ENCODE assay signal across 12 cellular contexts in genomic region chr22:38081941-38082828, GRCh38. TPM values are rescaled to one million over a fixed set of nuclear protein-coding genes. Genes with fewer than 3 reads are reported as not detected.
DNase-seq lines count a peak whose midpoint lies in the region; ATAC-seq and TF ChIP-seq lines count a peak whose summit lies in the region.
"Had no signal": no experiment of that assay in that cellular context is flagged by ENCODE, and none has a peak within 500 bp of the region (broad histone marks: within the 10 kb centered on the region; RNA-seq: fewer than 3 reads in every experiment).

No MANE protein-coding gene starts in this region.

- H3K27ac ChIP-seq in A673 (ENCODE audit: low read depth, low read length, poor library complexity, severe bottlenecking) = no peak overlapping the region
- no peak overlapping the region for H3K27ac ChIP-seq in GM23338 (ENCODE audit: low read depth)
- no peak overlapping the region for H3K27ac ChIP-seq in esophagus (ENCODE audit: low read depth in 2 of 2, low read length in 1 of 2)
- no peak overlapping the region for H3K27ac ChIP-seq in trophoblast cell (ENCODE audit: low read depth, low read length)
- no peak overlapping the region for H3K27ac ChIP-seq in WERI-Rb-1

- H2BK12ac ChIP-seq in trophoblast cell (ENCODE audit: low read length) = no peak overlapping the region

- H3K36me3 Mint-ChIP-seq in GM23338 (ENCODE audit: low read depth) = no peaks in the 10 kb centered on the region; the same call in 2 of the 3 replicates

- no peaks in the 10 kb centered on the region for H3K9me2 ChIP-seq in GM23338 (ENCODE audit: insufficient read depth)

- H3K9me3 ChIP-seq in A673 (ENCODE audit: low read depth, low read length, poor library complexity, severe bottlenecking) (no peaks in the 10 kb centered on the region), esophagus (ENCODE audit: control insufficient read depth in 2 of 2, insufficient read depth in 1 of 2, low read depth in 1 of 2, low read length in 1 of 2) (peaks cover 0 to 2% of the 10 kb centered on the region in 2 donors), trophoblast cell (ENCODE audit: insufficient read depth, low read depth, low read length) (peaks cover 1% of the 10 kb centered on the region), WERI-Rb-1 (ENCODE audit: severe bottlenecking) (no peaks in the 10 kb centered on the region)

- H3K27me3 Mint-ChIP-seq in GM23338 (ENCODE audit: insufficient read depth, low read depth, poor library complexity) = peaks cover 32% of the 10 kb centered on the region

- H2AFZ ChIP-seq in GM23338 (no peak overlapping the region; the same call in 1 of the 2 replicates), trophoblast cell (ENCODE audit: insufficient read depth, low read length, poor library complexity) (no peak overlapping the region)

- BruUV-seq in A673 (replicated peaks; lab: Mats Ljungman, UMichigan) = no TSS peak

- POLR2A ChIA-PET in A673 (lab: Charles Lee; ENCODE audit: low non-redundant PET) = no interaction called here

- H3F3A ChIP-seq in GM23338 (replicated peaks; ENCODE audit: low read depth) = no peaks in the 10 kb centered on the region

- no peak overlapping the region for H3K14ac ChIP-seq in trophoblast cell (ENCODE audit: low read length)

- intact Hi-C loops in A673 (cut with micrococcal nuclease; ENCODE audit: unreplicated experiment) = no loop called here

- H4K20me1 ChIP-seq in GM23338 (replicated peaks; ENCODE audit: insufficient read depth) = no peaks in the 10 kb centered on the region; the same call in 1 of the 2 replicates

- 16 to 17% methylated on average over 50 to 52 of the region's 52 CpGs for WGBS in esophagus, 2 donors
- WGBS in trophoblast cell (ENCODE audit: extremely low coverage, insufficient coverage, insufficient read length) = no CpG with 5 or more reads among the region's 52 CpGs

- peaks cover 6% of the 10 kb centered on the region; the same call in 2 of the 3 replicates for H3K4me1 Mint-ChIP-seq in GM23338

- H4K91ac ChIP-seq in trophoblast cell (ENCODE audit: low read depth, low read length) = peak overlapping the region; percentile 18

- H3K23ac ChIP-seq in trophoblast cell (ENCODE audit: low read length) = no peak overlapping the region

- H2AK5ac ChIP-seq in trophoblast cell (ENCODE audit: low read length) = peak overlapping the region; percentile 63

- H3K79me2 ChIP-seq in GM23338 (replicated peaks; ENCODE audit: insufficient read depth) (no peaks in the 10 kb centered on the region), trophoblast cell (ENCODE audit: control insufficient read depth, insufficient read depth, low read length, poor library complexity) (no peaks in the 10 kb centered on the region)

- CTCF ChIA-PET in A673 (lab: Charles Lee) = no interaction called here

- H3K27ac Mint-ChIP-seq in GM23338 = no peak overlapping the region
- H3K27ac Mint-ChIP-seq: CD8-positive, alpha-beta memory T cell had no signal

- H3K4me3 ChIP-seq in A673 (ENCODE audit: low read depth, low read length, poor library complexity, severe bottlenecking) = peak overlapping the region; percentile 36
- H3K4me3 ChIP-seq in GM23338 = peak overlapping the region; percentile 51
- H3K4me3 ChIP-seq in esophagus (ENCODE audit: low read depth in 1 of 2, low read length in 2 of 2) = peak overlapping the region; percentile 30 to 45
- no peak overlapping the region for H3K4me3 ChIP-seq in trophoblast cell (ENCODE audit: low read depth, low read length)
- H3K4me3 ChIP-seq in WERI-Rb-1 (ENCODE audit: low read depth, low read length) = no peak overlapping the region

- H4K12ac ChIP-seq in trophoblast cell (ENCODE audit: low read depth, low read length) = no peak overlapping the region

- H3K9ac ChIP-seq in trophoblast cell (ENCODE audit: low read length) = no peak overlapping the region

- H3K27me3 ChIP-seq in A673 (replicated peaks; ENCODE audit: insufficient read depth, low read depth, low read length, poor library complexity) (peaks cover 18% of the 10 kb centered on the region), GM23338 (ENCODE audit: insufficient read depth) (peaks cover 38% of the 10 kb centered on the region), esophagus (ENCODE audit: control insufficient read depth in 1 of 2, insufficient read depth in 2 of 2, low read length in 2 of 2) (peaks cover 0 to 4% of the 10 kb centered on the region in 2 donors), trophoblast cell (ENCODE audit: insufficient read depth, low read length) (peaks cover 11% of the 10 kb centered on the region), WERI-Rb-1 (ENCODE audit: insufficient read depth, low read depth, severe bottlenecking) (no peaks in the 10 kb centered on the region)

- no peak overlapping the region for H3K18ac ChIP-seq in trophoblast cell (ENCODE audit: low read length)

- H2BK120ac ChIP-seq in trophoblast cell (ENCODE audit: insufficient read depth, low read length, poor library complexity) = no peak overlapping the region

- no peak overlapping the region for H3K4ac ChIP-seq in trophoblast cell (ENCODE audit: low read depth, low read length)

- H3K9me3 Mint-ChIP-seq in GM23338 = no peaks in the 10 kb centered on the region
- H3K9me3 Mint-ChIP-seq: CD8-positive, alpha-beta memory T cell had no signal

- H2BK5ac ChIP-seq in trophoblast cell (ENCODE audit: low read depth, low read length, poor library complexity) = no peak overlapping the region

- H3K4me1 ChIP-seq in A673 (ENCODE audit: insufficient read depth, low read length, poor library complexity, severe bottlenecking) (peaks cover 12% of the 10 kb centered on the region), GM23338 (ENCODE audit: insufficient read depth) (peaks cover 25% of the 10 kb centered on the region; the same call in 1 of the 2 replicates), esophagus (ENCODE audit: control insufficient read depth in 2 of 2, insufficient read depth in 2 of 2, low read length in 1 of 2) (peaks cover 12 to 17% of the 10 kb centered on the region in 2 donors), trophoblast cell (ENCODE audit: control insufficient read depth in 1 of 2, insufficient read depth in 2 of 2, low read length in 2 of 2) (peaks cover 14 to 21% of the 10 kb centered on the region in 2 experiments)

- TF ChIP-seq CTCF in A673 (conservative IDR thresholded peaks at IDR 0.05; ENCODE audit: low read depth, low read length) (no peak), GM23338 (conservative IDR thresholded peaks at IDR 0.05; ENCODE audit: low read depth in 2 of 2) (0 out of 4 replicates have a peak, but pooled peaks of 1 of the 2 experiments have one; percentile 0), WERI-Rb-1 (IDR thresholded peaks at IDR 0.05; ENCODE audit: low read depth, low read length) (no peak)

- H4K8ac ChIP-seq in trophoblast cell (ENCODE audit: low read depth, low read length) = no peak overlapping the region

- DNase-seq in A673 (ENCODE audit: low spot score) (no peak), GM23338 (ENCODE audit: low spot score) (peak; percentile 58), trophoblast cell (peak in 1 of 2 donors; percentile 23), globus pallidus (ENCODE audit: low spot score) (no peak), cortex of kidney (lab: John Stamatoyannopoulos, UW) (no peak), WERI-Rb-1 (no peak), GM19238 (ENCODE audit: insufficient read length, low spot score) (no peak)
- DNase-seq: CD8-positive, alpha-beta memory T cell; KBM-7; NCI-H2171 treated with DMSO at 0.1 percent for 48 hours had no signal

- peak overlapping the region; percentile 78 for H3K4me2 ChIP-seq in GM23338
- peak overlapping the region; percentile 70 for H3K4me2 ChIP-seq in trophoblast cell (ENCODE audit: low read length)

- ATAC-seq in GM23338 = peak; percentile 3; the same call in 2 of the 3 replicates

- H3K36me3 ChIP-seq in A673 (ENCODE audit: insufficient read depth, low read length, poor library complexity, severe bottlenecking) (no peaks in the 10 kb centered on the region), GM23338 (ENCODE audit: insufficient read depth) (no peaks in the 10 kb centered on the region), esophagus (ENCODE audit: control insufficient read depth in 2 of 2, insufficient read depth in 2 of 2, low read length in 1 of 2) (peaks cover 0 to 3% of the 10 kb centered on the region in 2 donors), trophoblast cell (ENCODE audit: control insufficient read depth in 1 of 2, insufficient read depth in 2 of 2, low read length in 2 of 2) (no peaks in the 10 kb centered on the region), WERI-Rb-1 (no peaks in the 10 kb centered on the region)

- H3K4me3 Mint-ChIP-seq in GM23338 = no peak overlapping the region

- H3K79me1 ChIP-seq in trophoblast cell (ENCODE audit: low read length) = no peaks in the 10 kb centered on the region

TF ChIP-seq in GM23338, 12 proteins besides CTCF, POLR2A, EP300 and RAD21 (continues in another document):
- no peak for TF ChIP-seq NANOG (IDR thresholded peaks at IDR 0.05; ENCODE audit: borderline replicate concordance)

RNA-seq across cellular contexts. Expression of gene SLC16A8, which starts 1.8 kb away (rescaled TPM):
- total RNA-seq in A673 (2021) = not detected in 2 replicates
- 0.66 and 1.0 TPM in 2 replicates for total RNA-seq in GM23338 (2014; rRNA removed; shearing (Covaris generic))
- polyA plus RNA-seq in GM23338 (2016; fragmentation: Nextera tagmentation; extraction: Ambion mirVana) (0.52 and 0.56 TPM in 2 replicates), esophagus (under 1 TPM; 0.25 to 0.41 TPM)
- polyA plus RNA-seq in trophoblast cell (2013) = 0.22 TPM in 1 of 2 replicates, not detected in the other
- total RNA-seq: liver had no signal
- polyA plus RNA-seq: CD8-positive, alpha-beta memory T cell had no signal

RNA-seq across cellular contexts. Expression of gene PICK1, which starts 25.0 kb away (rescaled TPM):
- 24.8 and 26.6 TPM in 2 replicates for total RNA-seq in A673 (2021)
- 28.3 and 36.2 TPM in 2 replicates for total RNA-seq in GM23338 (2014; rRNA removed; shearing (Covaris generic))
- polyA plus RNA-seq in GM23338 (2016; fragmentation: Nextera tagmentation; extraction: Ambion mirVana) = 14.0 and 15.9 TPM in 2 replicates
- polyA plus RNA-seq in esophagus = 10 to 100 TPM; 25.3 to 25.6 TPM
- 13.7 TPM in 2 replicates for polyA plus RNA-seq in trophoblast cell (2013)

RNA-seq across cellular contexts. Expression of gene BAIAP2L2, which starts 28.3 kb away (rescaled TPM):
- total RNA-seq in A673 (2021) = 1.6 and 2.5 TPM in 2 replicates
- total RNA-seq in GM23338 (2014; rRNA removed; shearing (Covaris generic)) = 3.9 and 5.6 TPM in 2 replicates
- 5.6 and 7.6 TPM in 2 replicates for polyA plus RNA-seq in GM23338 (2016; fragmentation: Nextera tagmentation; extraction: Ambion mirVana)
- 10 to 100 TPM in 1 of 2 donors, 1 to 10 TPM in 1; 2.6 to 34.5 TPM for polyA plus RNA-seq in esophagus
- 0.27 and 0.35 TPM in 2 replicates for polyA plus RNA-seq in trophoblast cell (2013)
- polyA plus RNA-seq: CD8-positive, alpha-beta memory T cell had no signal

Comparison
In these comparisons a context has a peak if more than half of its experiments do, and no peak if none do; other contexts are left out.
1. H3K4me3 ChIP-seq: peak in A673 (single experiment), GM23338 (single experiment) and esophagus (2 of 2); none in trophoblast cell (single experiment) and WERI-Rb-1 (single experiment).